Comparison of ENCODE assay signal across 1 cellular context in genomic region chr19:55206664-55207500, GRCh38.
TF ChIP-seq lines count a peak whose summit lies in the region.

No MANE protein-coding gene starts in this region.

TF ChIP-seq in HEK293, 187 proteins besides CTCF, POLR2A, EP300 and RAD21 (continued from another document):
- TF ChIP-seq, protein P1, sequence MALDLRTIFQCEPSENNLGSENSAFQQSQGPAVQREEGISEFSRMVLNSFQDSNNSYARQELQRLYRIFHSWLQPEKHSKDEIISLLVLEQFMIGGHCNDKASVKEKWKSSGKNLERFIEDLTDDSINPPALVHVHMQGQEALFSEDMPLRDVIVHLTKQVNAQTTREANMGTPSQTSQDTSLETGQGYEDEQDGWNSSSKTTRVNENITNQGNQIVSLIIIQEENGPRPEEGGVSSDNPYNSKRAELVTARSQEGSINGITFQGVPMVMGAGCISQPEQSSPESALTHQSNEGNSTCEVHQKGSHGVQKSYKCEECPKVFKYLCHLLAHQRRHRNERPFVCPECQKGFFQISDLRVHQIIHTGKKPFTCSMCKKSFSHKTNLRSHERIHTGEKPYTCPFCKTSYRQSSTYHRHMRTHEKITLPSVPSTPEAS (tag by site-specific recombination; IDR thresholded peaks at IDR 0.05): no peak
- TF ChIP-seq SP2 (tag by site-specific recombination; IDR thresholded peaks at IDR 0.05) (peak; percentile 52), ZBTB20 (tag by site-specific recombination; IDR thresholded peaks at IDR 0.05) (0 out of 2 replicates have a peak, but pooled peaks have one; percentile 24), OSR2 (tag by site-specific recombination; IDR thresholded peaks at IDR 0.05) (no peak)
